Comparison of ENCODE assay signal across 9 cellular contexts in the genomic region with DNA sequence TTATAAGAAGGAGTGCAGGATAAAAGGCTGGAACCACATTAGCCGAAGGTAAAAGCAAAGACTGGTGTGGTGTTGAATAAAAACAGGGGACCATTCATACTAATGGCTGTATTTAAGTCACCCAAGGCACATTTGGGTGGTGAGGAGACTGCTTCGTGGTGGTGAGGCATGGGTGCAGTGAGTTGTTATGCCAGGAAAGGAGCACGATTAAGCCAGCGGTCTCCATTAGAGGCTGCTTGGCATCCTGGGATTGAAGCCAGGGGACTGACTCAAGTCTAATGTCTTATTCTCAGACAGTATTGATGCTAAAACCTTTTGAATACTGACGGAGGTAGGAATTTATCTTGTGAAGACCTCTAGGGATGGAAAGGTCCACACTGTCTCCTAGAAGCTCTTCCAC. TPM values are rescaled to one million over a fixed set of nuclear protein-coding genes. Genes with fewer than 3 reads are reported as not detected.
DNase-seq lines count a peak whose midpoint lies in the region; ATAC-seq, FAIRE-seq and TF ChIP-seq lines count a peak whose summit lies in the region.
"Had no signal": no experiment of that assay in that cellular context is flagged by ENCODE, and none has a peak within 500 bp of the region (broad histone marks: within the 10 kb centered on the region; RNA-seq: fewer than 3 reads in every experiment).

No MANE protein-coding gene starts in this region.

- peaks cover 1% of the 10 kb centered on the region for H3K79me2 ChIP-seq in GM12878 (ENCODE audit: control insufficient read depth, insufficient read depth, low read length)

- no peaks in the 10 kb centered on the region for H3K27me3 Mint-ChIP-seq in natural killer cell treated with Interleukin-12 subunit alpha and Interleukin-12 subunit beta and Interleukin-15 and Interleukin-18, amount 100 ng/mL, for 72 hours
- peaks cover 3% of the 10 kb centered on the region for H3K27me3 Mint-ChIP-seq in endothelial cell (ENCODE audit: unreplicated experiment)

- H3K4me2 ChIP-seq in BLaER1 (peak overlapping the region; percentile 85), GM12878 (ENCODE audit: control insufficient read depth, insufficient read depth) (peak overlapping the region; percentile 78)

- CTCF ChIA-PET in GM12878 (lab: Yijun Ruan, JAX) = interaction anchor here (1.7 to 4.1 kb wide), 3 partner anchors 11 to 239 kb away, joined by 5 to 20 read pairs (median 5); no protein-coding TSS in a partner anchor

- DNase-seq in GM12878 (ENCODE audit: low read depth, low spot score) (no peak), SKM-1 treated with dmso at 0.1 percent for 144 hours (lab: John Stamatoyannopoulos, UW; ENCODE audit: unreplicated experiment) (no peak), NCI-H82 treated with DMSO at 0.1 percent for 48 hours (lab: John Stamatoyannopoulos, UW; ENCODE audit: unreplicated experiment) (no peak), endothelial cell (ENCODE audit: low spot score) (no peak)
- no peak for DNase-seq in natural killer cell treated with Interleukin-12 subunit alpha and Interleukin-12 subunit beta and Interleukin-15 and Interleukin-18, amount 100 ng/mL, for 72 hours (ENCODE audit: low spot score)
- DNase-seq: NCI-H774 had no signal

- SMC1A ChIA-PET in GM12878 (lab: Charles Lee; ENCODE audit: uncharacterized antibody, unreplicated experiment) = interaction anchor here (0.9 to 1.0 kb wide), 3 partner anchors 19 to 495 kb away, joined by 3 to 4 read pairs (median 3); no protein-coding TSS in a partner anchor

- no TSS peak for BruUV-seq in GM12878 (replicated peaks; lab: Mats Ljungman, UMichigan)

- H3K4me1 ChIP-seq in BLaER1 (peaks cover 21% of the 10 kb centered on the region), GM12878 (ENCODE audit: control insufficient read depth, insufficient read depth, low read length) (peaks cover 27% of the 10 kb centered on the region)

- RAD21 ChIA-PET in GM12878 (lab: Charles Lee; ENCODE audit: unreplicated experiment) = interaction anchor here (0.5 to 1.5 kb wide), 2 partner anchors 22 to 1748 kb away, joined by 3 to 8 read pairs; a partner anchor contains a TSS

- H3K9me3 Mint-ChIP-seq in natural killer cell treated with Interleukin-12 subunit alpha and Interleukin-12 subunit beta and Interleukin-15 and Interleukin-18, amount 100 ng/mL, for 72 hours = no peaks in the 10 kb centered on the region
- no peaks in the 10 kb centered on the region for H3K9me3 Mint-ChIP-seq in endothelial cell (ENCODE audit: unreplicated experiment)

- H3K36me3 ChIP-seq in BLaER1 (peaks cover 7% of the 10 kb centered on the region; the same call in 1 of the 2 replicates), GM12878 (ENCODE audit: control insufficient read depth in 2 of 2, insufficient read depth in 2 of 2, low read length in 1 of 2) (peaks cover 0 to 7% of the 10 kb centered on the region in 2 experiments; a peak in 1 of 4 replicates)

- no peaks in the 10 kb centered on the region for H3K27me3 ChIP-seq in BLaER1
- H3K27me3 ChIP-seq in GM12878 (replicated peaks in 1 of 2; ENCODE audit: control insufficient read depth in 2 of 2, insufficient read depth in 2 of 2, low read length in 1 of 2) = no peaks in the 10 kb centered on the region

- H2AFZ ChIP-seq in GM12878 (ENCODE audit: control insufficient read depth, low read depth, low read length) = peak overlapping the region; percentile 19; the same call in 1 of the 2 replicates

- TF ChIP-seq EP300 in GM12878 (IDR thresholded peaks at IDR 0.05; ENCODE audit: borderline replicate concordance in 1 of 2, control insufficient read depth in 1 of 2, low read depth in 2 of 2, low read length in 2 of 2) = no peak

- H3K27ac Mint-ChIP-seq in natural killer cell treated with Interleukin-12 subunit alpha and Interleukin-12 subunit beta and Interleukin-15 and Interleukin-18, amount 100 ng/mL, for 72 hours = peak overlapping the region; percentile 77 to 90
- H3K27ac Mint-ChIP-seq in endothelial cell (ENCODE audit: unreplicated experiment) = no peak overlapping the region

- H4K20me1 ChIP-seq in BLaER1 (peaks cover 11% of the 10 kb centered on the region; the same call in 1 of the 2 replicates), GM12878 (ENCODE audit: control insufficient read depth, insufficient read depth) (no peaks in the 10 kb centered on the region)

- ATAC-seq in GM21825 (IDR thresholded peaks at IDR 0.05; ENCODE audit: unreplicated experiment) (peak; percentile 6), GM12878 (peak; percentile 24; the same call in 2 of the 3 replicates), GM19463 (IDR thresholded peaks at IDR 0.05; ENCODE audit: unreplicated experiment) (no peak)
- no peak for ATAC-seq in natural killer cell treated with Interleukin-12 subunit alpha and Interleukin-12 subunit beta and Interleukin-15 and Interleukin-18, amount 100 ng/mL, for 72 hours

- no peak for TF ChIP-seq RAD21 in GM12878 (IDR thresholded peaks at IDR 0.05; ENCODE audit: insufficient read depth, low read depth, low read length)

- 45% methylated on average over 5 of the region's 5 CpGs for WGBS in GM12878 (ENCODE audit: insufficient coverage, insufficient replicate concordance, low lambda C conversion rate, missing lambda C conversion rate)

- POLR2A ChIA-PET in GM12878 (lab: Charles Lee) = interaction anchor here (1.9 kb wide), 1 partner anchor 19 kb away, joined by 7 read pairs; no protein-coding TSS in a partner anchor

- H3K4me3 Mint-ChIP-seq in natural killer cell treated with Interleukin-12 subunit alpha and Interleukin-12 subunit beta and Interleukin-15 and Interleukin-18, amount 100 ng/mL, for 72 hours = peak overlapping the region; percentile 79
- no peak overlapping the region for H3K4me3 Mint-ChIP-seq in endothelial cell (ENCODE audit: unreplicated experiment)

- H3K36me3 Mint-ChIP-seq in natural killer cell treated with Interleukin-12 subunit alpha and Interleukin-12 subunit beta and Interleukin-15 and Interleukin-18, amount 100 ng/mL, for 72 hours = no peaks in the 10 kb centered on the region
- no peaks in the 10 kb centered on the region for H3K36me3 Mint-ChIP-seq in endothelial cell (ENCODE audit: low read depth, unreplicated experiment)

- no peaks in the 10 kb centered on the region for H3K9me3 ChIP-seq in BLaER1
- H3K9me3 ChIP-seq in GM12878 (replicated peaks; ENCODE audit: control insufficient read depth, insufficient read depth, low read length) = no peaks in the 10 kb centered on the region

- H3K27ac ChIP-seq in BLaER1 = peak overlapping the region; percentile 60
- H3K27ac ChIP-seq in GM12878 (ENCODE audit: control insufficient read depth, insufficient read depth) = peak overlapping the region; percentile 84

- H3K4me3 ChIP-seq in BLaER1 = peak overlapping the region; percentile 55
- no peak overlapping the region; the same call in 1 of the 2 replicates for H3K4me3 ChIP-seq in GM12878

- TF ChIP-seq POLR2A in GM12878 (IDR thresholded peaks at IDR 0.05; ENCODE audit: low read depth, low read length) = no peak

- H3K9ac ChIP-seq in BLaER1 = peak overlapping the region; percentile 59
- H3K9ac ChIP-seq in GM12878 (ENCODE audit: control insufficient read depth, insufficient read depth, low read length) = peak overlapping the region; percentile 39

- peak; percentile 65 for FAIRE-seq in GM12878 (lab: Jason Lieb, UNC)

- no peak for TF ChIP-seq CTCF in GM12878 (IDR thresholded peaks at IDR 0.05 in 2 of 3, conservative IDR thresholded peaks at IDR 0.05 in 1 of 3; ENCODE audit: control insufficient read depth in 2 of 3, extremely low read depth in 1 of 3, insufficient read depth in 1 of 3, low read depth in 3 of 3, low read length in 3 of 3)
- TF ChIP-seq CTCF in endothelial cell (IDR thresholded peaks at IDR 0.05; ENCODE audit: unreplicated experiment) = no peak

- intact Hi-C loops in GM12878 (cut with micrococcal nuclease; ENCODE audit: unreplicated experiment) = loop anchor here (1.0 kb wide), 1 partner anchor 22 kb away; a partner anchor contains a TSS

- in situ Hi-C loops in GM12878 (cut with MboI) = no loop called here

- peaks cover 12 to 13% of the 10 kb centered on the region in 2 donors for H3K4me1 Mint-ChIP-seq in natural killer cell treated with Interleukin-12 subunit alpha and Interleukin-12 subunit beta and Interleukin-15 and Interleukin-18, amount 100 ng/mL, for 72 hours (ENCODE audit: low read depth in 2 of 2)
- peaks cover 4% of the 10 kb centered on the region for H3K4me1 Mint-ChIP-seq in endothelial cell (ENCODE audit: unreplicated experiment)

TF ChIP-seq in GM12878, 131 proteins besides CTCF, POLR2A, EP300 and RAD21 (continues in another document):
- TF ChIP-seq BACH1 (IDR thresholded peaks at IDR 0.05; ENCODE audit: borderline replicate concordance) = no peak
- TF ChIP-seq NBN (IDR thresholded peaks at IDR 0.05) = 0 out of 2 replicates have a peak, but pooled peaks have one; percentile 3
- no peak for TF ChIP-seq SUPT20H (IDR thresholded peaks at IDR 0.05; ENCODE audit: borderline replicate concordance, control insufficient read depth, low read depth, low read length)

RNA-seq across cellular contexts. Expression of a gene that starts 21.9 kb away (rescaled TPM):
- 45.1 and 48.9 TPM in 2 replicates for total RNA-seq in GM12878 (2013; cell fraction: nucleolus; rRNA removed)
- total RNA-seq in GM12878 (2014; rRNA removed) = 27.0 and 29.0 TPM in 2 replicates
- total RNA-seq in GM12878 (2014; rRNA removed; fragmentation: Illumina TruSeq; extraction: Trizol) = 29.0 and 31.4 TPM in 2 replicates
- total RNA-seq in GM12878 (2021) = 34.1 and 36.4 TPM in 2 replicates
- 7.7 TPM for polyA plus RNA-seq in GM12878 (2011; ENCODE audit: low read depth)
- polyA plus RNA-seq in GM12878 (2011; rRNA removed) = 49.4 and 61.1 TPM in 2 replicates
- polyA plus RNA-seq in GM12878 (2011; cell fraction: cytosol; rRNA removed) = 34.1 and 36.7 TPM in 2 replicates
- polyA plus RNA-seq in GM12878 (2011; cell fraction: nucleus; rRNA removed) = 22.9 and 30.8 TPM in 2 replicates
- polyA plus RNA-seq in GM12878 (2012) = 12.4 and 13.7 TPM in 2 replicates
- 20.2 and 24.7 TPM in 2 replicates for polyA plus RNA-seq in GM12878 (2014; fragmentation: Illumina TruSeq; extraction: Trizol)
- 1 to 10 TPM; 5.5 to 5.7 TPM for polyA plus RNA-seq in GM12878 (2014; fragmentation: Nextera tagmentation; extraction: Ambion mirVana)
- polyA plus RNA-seq in GM12878 (2014; rRNA removed) = 12.2 and 16.3 TPM in 2 replicates
- polyA plus RNA-seq in GM12878 (2016; fragmentation: Nextera tagmentation; extraction: Ambion mirVana) = 10 to 100 TPM; 14.4 to 14.6 TPM
- polyA minus RNA-seq in GM12878 (2011; rRNA and poly(A)+ RNA removed) = 171 and 274 TPM in 2 replicates
- 61.7 and 81.0 TPM in 2 replicates for polyA minus RNA-seq in GM12878 (2011; cell fraction: cytosol; rRNA and poly(A)+ RNA removed)
- polyA minus RNA-seq in GM12878 (2011; cell fraction: nucleus; rRNA and poly(A)+ RNA removed) = 28.7 and 36.5 TPM in 2 replicates
- 10 to 100 TPM; 47.9 to 49.7 TPM for total RNA-seq in natural killer cell treated with Interleukin-12 subunit alpha and Interleukin-12 subunit beta and Interleukin-15 and Interleukin-18, amount 100 ng/mL, for 72 hours
- total RNA-seq in endothelial cell (ENCODE audit: unreplicated experiment) = 47.8 TPM

Comparison
In these comparisons a context has a peak if more than half of its experiments do, and no peak if none do; other contexts are left out.
1. ATAC-seq: peak in GM21825 (single experiment) and GM12878 (single experiment); none in natural killer cell treated with Interleukin-12 subunit alpha and Interleukin-12 subunit beta and Interleukin-15 and Interleukin-18, amount 100 ng/mL, for 72 hours (0 of 2) and GM19463 (single experiment).